Comparison of ENCODE assay signal across 18 cellular contexts in the genomic region with DNA sequence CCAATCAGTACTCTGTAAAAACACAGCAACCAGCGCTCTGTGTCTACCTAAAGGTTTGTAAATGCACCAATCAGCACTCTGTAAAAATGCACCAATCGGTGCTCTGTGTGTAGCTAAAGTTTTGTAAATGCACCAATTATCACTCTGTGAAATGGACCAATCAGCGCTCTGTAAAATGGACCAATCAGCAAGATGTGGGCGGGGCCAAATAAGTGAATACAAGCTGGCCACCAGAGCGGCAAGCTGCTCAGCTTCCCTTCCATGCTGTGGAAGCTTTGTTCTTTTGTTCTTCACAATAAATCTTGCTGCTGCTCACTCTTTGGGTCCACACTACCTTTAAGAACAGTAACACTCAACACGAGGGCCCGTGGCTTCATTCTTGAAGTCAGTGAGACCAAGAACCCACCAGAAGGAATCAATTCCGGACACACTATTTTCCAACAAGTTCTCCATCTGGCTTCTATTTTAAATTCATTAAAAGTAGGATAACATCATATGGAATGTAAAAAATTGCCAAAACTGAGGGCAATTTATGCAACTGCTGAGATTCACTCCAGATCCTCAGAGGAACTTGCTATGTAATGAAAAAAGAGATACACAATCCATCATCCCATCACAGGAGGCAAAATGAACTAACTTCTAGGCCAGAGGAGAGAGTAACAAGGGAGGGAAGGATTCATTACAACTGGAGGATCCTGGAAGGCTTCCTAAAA. TPM values are rescaled to one million over a fixed set of nuclear protein-coding genes. Genes with fewer than 3 reads are reported as not detected.
DNase-seq lines count a peak whose midpoint lies in the region; ATAC-seq and TF ChIP-seq lines count a peak whose summit lies in the region.
"Had no signal": no experiment of that assay in that cellular context is flagged by ENCODE, and none has a peak within 500 bp of the region (broad histone marks: within the 10 kb centered on the region; RNA-seq: fewer than 3 reads in every experiment).

No MANE protein-coding gene starts in this region.

- no peak overlapping the region for H3K27ac Mint-ChIP-seq in activated CD4-positive, alpha-beta T cell treated with anti-CD3 and anti-CD28 coated beads, Interleukin-2, amount 10 ng/mL, durations not matched to agents 7 days and 5 days
- no peak overlapping the region for H3K27ac Mint-ChIP-seq in CD4-positive, alpha-beta T cell
- H3K27ac Mint-ChIP-seq: CD8-positive, alpha-beta T cell had no signal

- CTCF ChIA-PET in activated CD4-positive, alpha-beta T cell treated with anti-CD3 and anti-CD28 coated beads, Interleukin-2, amount 10 ng/mL, durations not matched to agents 7 days and 5 days (lab: Charles Lee), result no interaction called here
- CTCF ChIA-PET in CD4-positive, alpha-beta T cell (lab: Charles Lee), result no interaction called here
- CTCF ChIA-PET in RWPE1 (lab: Yijun Ruan, JAX), result no interaction called here

- no peak for ATAC-seq in CD4-positive, alpha-beta T cell (ENCODE audit: poor library complexity)
- ATAC-seq: CD8-positive, alpha-beta T cell had no signal

- DNase-seq in activated CD4-positive, alpha-beta T cell treated with anti-CD3 and anti-CD28 coated beads, Interleukin-2, amount 10 ng/mL, durations not matched to agents 7 days and 5 days, result peak; percentile 22
- DNase-seq in activated CD4-positive, alpha-beta T cell treated with anti-CD3 and anti-CD28 coated beads, Interleukin-2, amount 50 U/mL, for 1 hour, result no peak
- no peak for DNase-seq in CD4-positive, alpha-beta T cell
- DNase-seq in adipocyte (ENCODE audit: low read depth) (peak; percentile 53), fibroblast of peridontal ligament (ENCODE audit: extremely low read depth) (peak; percentile 69), DMS79 treated with DMSO at 0.1 percent for 48 hours (lab: John Stamatoyannopoulos, UW) (no peak), ureter (ENCODE audit: low spot score) (no peak), RWPE1 (ENCODE audit: low spot score) (no peak)
- DNase-seq: Calu3; CD8-positive, alpha-beta T cell; GOT3; NCI-H187; NCI-H2107; NCI-H510A; NCI-H748 treated with DMSO at 0.1 percent for 48 hours; OCI-M1; SHP77 had no signal

- intact Hi-C loops in CD4-positive, alpha-beta T cell (cut with DNase I, micrococcal nuclease), result loop anchor here in 1 of 2 experiments (5.0 kb wide), 1 partner anchor 463 kb away; a partner anchor contains a TSS

- POLR2A ChIA-PET in activated CD4-positive, alpha-beta T cell treated with anti-CD3 and anti-CD28 coated beads, Interleukin-2, amount 10 ng/mL, durations not matched to agents 7 days and 5 days (lab: Charles Lee), result no interaction called here
- POLR2A ChIA-PET in CD4-positive, alpha-beta T cell (lab: Charles Lee), result no interaction called here
- POLR2A ChIA-PET in RWPE1 (lab: Yijun Ruan, JAX; ENCODE audit: low non-redundant PET), result no interaction called here

- H3K4me3 ChIP-seq in adipocyte (ENCODE audit: low read length), result no peak overlapping the region
- H3K4me3 ChIP-seq: BLaER1 had no signal

- no peak overlapping the region for H3K9ac ChIP-seq in adipocyte (ENCODE audit: low read length)
- H3K9ac ChIP-seq: BLaER1 had no signal

- no peak for TF ChIP-seq CTCF in CD4-positive, alpha-beta T cell (IDR thresholded peaks at IDR 0.05)
- no peak for TF ChIP-seq CTCF in RWPE1 (conservative IDR thresholded peaks at IDR 0.05; ENCODE audit: low read depth)

- H3K27me3 ChIP-seq in CD4-positive, alpha-beta T cell (ENCODE audit: control insufficient read depth, insufficient read depth, low read length), result no peaks in the 10 kb centered on the region
- H3K27me3 ChIP-seq in adipocyte (replicated peaks; ENCODE audit: control insufficient read depth, insufficient read depth, low read length), result no peaks in the 10 kb centered on the region
- H3K27me3 ChIP-seq: BLaER1 had no signal

- H3K9me3 ChIP-seq in CD4-positive, alpha-beta T cell (ENCODE audit: control insufficient read depth, low read length), result no peaks in the 10 kb centered on the region
- H3K9me3 ChIP-seq in adipocyte (ENCODE audit: control insufficient read depth, low read length), result no peaks in the 10 kb centered on the region

- peaks cover 19% of the 10 kb centered on the region for H3K4me1 ChIP-seq in adipocyte (ENCODE audit: control insufficient read depth, insufficient read depth, low read length)

- H3K27me3 Mint-ChIP-seq in activated CD4-positive, alpha-beta T cell treated with anti-CD3 and anti-CD28 coated beads, Interleukin-2, amount 10 ng/mL, durations not matched to agents 7 days and 5 days, result no peaks in the 10 kb centered on the region
- H3K27me3 Mint-ChIP-seq in CD4-positive, alpha-beta T cell, result no peaks in the 10 kb centered on the region

- no peaks in the 10 kb centered on the region for H3K36me3 Mint-ChIP-seq in activated CD4-positive, alpha-beta T cell treated with anti-CD3 and anti-CD28 coated beads, Interleukin-2, amount 10 ng/mL, durations not matched to agents 7 days and 5 days (ENCODE audit: low read depth)
- no peaks in the 10 kb centered on the region for H3K36me3 Mint-ChIP-seq in CD4-positive, alpha-beta T cell (ENCODE audit: low read depth)

- H3K9me3 Mint-ChIP-seq in activated CD4-positive, alpha-beta T cell treated with anti-CD3 and anti-CD28 coated beads, Interleukin-2, amount 10 ng/mL, durations not matched to agents 7 days and 5 days, result no peaks in the 10 kb centered on the region
- no peaks in the 10 kb centered on the region for H3K9me3 Mint-ChIP-seq in CD4-positive, alpha-beta T cell
- H3K9me3 Mint-ChIP-seq: CD8-positive, alpha-beta T cell had no signal

- H3K4me1 Mint-ChIP-seq in activated CD4-positive, alpha-beta T cell treated with anti-CD3 and anti-CD28 coated beads, Interleukin-2, amount 10 ng/mL, durations not matched to agents 7 days and 5 days, result peaks cover 19% of the 10 kb centered on the region
- peaks cover 17% of the 10 kb centered on the region for H3K4me1 Mint-ChIP-seq in CD4-positive, alpha-beta T cell (ENCODE audit: low read depth)

- no peak overlapping the region for H3K27ac ChIP-seq in CD4-positive, alpha-beta T cell (ENCODE audit: low read depth, low read length)
- H3K27ac ChIP-seq in RWPE1, result no peak overlapping the region
- H3K27ac ChIP-seq: BLaER1 had no signal

- H3K36me3 ChIP-seq in adipocyte (ENCODE audit: control insufficient read depth, insufficient read depth, low read length, severe bottlenecking), result no peaks in the 10 kb centered on the region
- H3K36me3 ChIP-seq: BLaER1 had no signal

- no peak overlapping the region for H3K4me3 Mint-ChIP-seq in activated CD4-positive, alpha-beta T cell treated with anti-CD3 and anti-CD28 coated beads, Interleukin-2, amount 10 ng/mL, durations not matched to agents 7 days and 5 days
- H3K4me3 Mint-ChIP-seq in CD4-positive, alpha-beta T cell, result peak overlapping the region; percentile 26
- H3K4me3 Mint-ChIP-seq: CD8-positive, alpha-beta T cell had no signal

RNA-seq across cellular contexts. Expression of a gene that starts 3.1 kb away (rescaled TPM):
- total RNA-seq in activated CD4-positive, alpha-beta T cell treated with anti-CD3 and anti-CD28 coated beads, Interleukin-2, amount 10 ng/mL, durations not matched to agents 7 days and 5 days, result 10 to 100 TPM; 13.2 to 13.9 TPM
- 1 to 10 TPM; 4.8 to 4.9 TPM for total RNA-seq in CD4-positive, alpha-beta T cell
- 14.5 TPM for total RNA-seq in ureter

Comparison
In these comparisons a context has a peak if more than half of its experiments do, and no peak if none do; other contexts are left out.
1. DNase-seq: peak in activated CD4-positive, alpha-beta T cell treated with anti-CD3 and anti-CD28 coated beads, Interleukin-2, amount 10 ng/mL, durations not matched to agents 7 days and 5 days (single experiment), adipocyte (single experiment) and fibroblast of peridontal ligament (single experiment); none in activated CD4-positive, alpha-beta T cell treated with anti-CD3 and anti-CD28 coated beads, Interleukin-2, amount 50 U/mL, for 1 hour (single experiment), CD4-positive, alpha-beta T cell (0 of 10), DMS79 treated with DMSO at 0.1 percent for 48 hours (single experiment), ureter (single experiment) and RWPE1 (single experiment).